ENCODE assay signal across 8 cellular contexts in genomic region chrX:37060999-37061398, GRCh38. TPM values are rescaled to one million over a fixed set of nuclear protein-coding genes. Genes with fewer than 3 reads are reported as not detected.
DNase-seq lines count a peak whose midpoint lies in the region; ATAC-seq and TF ChIP-seq lines count a peak whose summit lies in the region.

No MANE protein-coding gene starts in this region.

- peak; percentile 20 for DNase-seq in COLO829 (ENCODE audit: low spot score)
- DNase-seq in RPMI8226 = peak; percentile 50
- peak; percentile 0 for DNase-seq in germinal center (ENCODE audit: low spot score)
- DNase-seq in tibial nerve (ENCODE audit: low spot score in 2 of 2) = no peak
- DNase-seq in SHP77 treated with DMSO at 0.1 percent for 48 hours (lab: John Stamatoyannopoulos, UW) = no peak
- no peak for DNase-seq in cortex of kidney (lab: John Stamatoyannopoulos, UW)

- WGBS in tibial nerve, 2 donors = 0 to 1% methylated on average over 3 of the region's 3 CpGs

- ATAC-seq in GM18868 (IDR thresholded peaks at IDR 0.05; ENCODE audit: unreplicated experiment) = peak; percentile 88
- ATAC-seq in HG03558 (IDR thresholded peaks at IDR 0.05; ENCODE audit: extremely low read depth, unreplicated experiment) = peak; percentile 56

- peak in 3 of 5 experiments; percentile 12 to 42 (median 20) for TF ChIP-seq CTCF in tibial nerve (IDR thresholded peaks at IDR 0.05)

- no peaks in the 10 kb centered on the region for H3K9me3 ChIP-seq in tibial nerve

- no peak for TF ChIP-seq EP300 in tibial nerve (IDR thresholded peaks at IDR 0.05)

- no peak overlapping the region for H3K27ac ChIP-seq in tibial nerve

- TF ChIP-seq POLR2A in tibial nerve (IDR thresholded peaks at IDR 0.05) = no peak

- no peak overlapping the region for H3K4me3 ChIP-seq in tibial nerve

- no peaks in the 10 kb centered on the region for H3K36me3 ChIP-seq in tibial nerve

- H3K4me1 ChIP-seq in tibial nerve = no peaks in the 10 kb centered on the region

- no peaks in the 10 kb centered on the region for H3K27me3 ChIP-seq in tibial nerve

RNA-seq across cellular contexts. Expression of gene FAM47C, which starts 52.8 kb away (rescaled TPM):
- total RNA-seq in tibial nerve = not detected

Comparison
In these comparisons a context has a peak if more than half of its experiments do, and no peak if none do; other contexts are left out.
1. DNase-seq: peak in COLO829 (single experiment), RPMI8226 (single experiment) and germinal center (single experiment); none in tibial nerve (0 of 2), SHP77 treated with DMSO at 0.1 percent for 48 hours (single experiment) and cortex of kidney (single experiment).